Comparison of ENCODE assay signal across 25 cellular contexts in genomic region chrX:129323115-129323514, GRCh38.
"Had no signal": no experiment of that assay in that cellular context is flagged by ENCODE, and none has a peak within 500 bp of the region (broad histone marks: within the 10 kb centered on the region; RNA-seq: fewer than 3 reads in every experiment).

No MANE protein-coding gene starts in this region.

- DNase-seq: activated B cell treated with CpG ODN at 0.5 μM for 24 hours; activated CD4-positive, alpha-beta T cell treated with anti-CD3 and anti-CD28 coated beads for 36 hours; activated CD4-positive, alpha-beta T cell treated with anti-CD3 and anti-CD28 coated beads, Interleukin-2, amount 50 U/mL, for 4 hours; activated CD8-positive, alpha-beta memory T cell treated with anti-CD3 and anti-CD28 coated beads, Interleukin-2, amount 50 U/mL, for 48 hours; activated effector memory CD4-positive, alpha-beta T cell treated with Interleukin-2 at 50 U/mL for 16 hours; activated naive CD4-positive, alpha-beta T cell treated with anti-CD3 and anti-CD28 coated beads, Interleukin-2, amount 10 ng/mL, durations not matched to agents 7 days and 5 days; activated T-cell treated with anti-CD3 and anti-CD28 coated beads, Interleukin-2, amount 50 U/mL, for 4 hours; brain microvascular endothelial cell; central memory CD4-positive, alpha-beta T cell; dorsolateral prefrontal cortex; effector memory CD8-positive, alpha-beta T cell; gastrocnemius medialis; head of caudate nucleus; islet precursor cell; left cardiac atrium; nephron progenitor cell; nucleus accumbens; right cardiac atrium; stimulated activated CD4-positive, alpha-beta T cell treated with anti-CD3 and anti-CD28 coated beads, Interleukin-4, amount 100 ng/mL, for 24 hours; stimulated activated naive CD4-positive, alpha-beta T cell treated with Interleukin-2 at 50 U/mL for 16 hours; T-helper 9 cell had no signal

- H3K9me3 ChIP-seq: esophagus muscularis mucosa, gastrocnemius medialis, thoracic aorta, vagina had no signal

- H2AFZ ChIP-seq: parathyroid adenoma had no signal

- H3K79me2 ChIP-seq: parathyroid adenoma had no signal

- H3K4me1 ChIP-seq: esophagus muscularis mucosa, gastrocnemius medialis, parathyroid adenoma, vagina had no signal

- H3K27me3 ChIP-seq: brain microvascular endothelial cell, esophagus muscularis mucosa, gastrocnemius medialis, vagina had no signal

- H3K9ac ChIP-seq: parathyroid adenoma had no signal

- H3K4me3 ChIP-seq: dorsolateral prefrontal cortex, esophagus muscularis mucosa, gastrocnemius medialis, thoracic aorta, vagina had no signal

- H3K27ac ChIP-seq: brain microvascular endothelial cell, dorsolateral prefrontal cortex, esophagus muscularis mucosa, gastrocnemius medialis, parathyroid adenoma, thoracic aorta, vagina had no signal

- H3K36me3 ChIP-seq: brain microvascular endothelial cell, esophagus muscularis mucosa, gastrocnemius medialis, thoracic aorta, vagina had no signal

- ATAC-seq: activated CD4-positive, alpha-beta T cell treated with anti-CD3 and anti-CD28 coated beads for 36 hours; activated T-cell treated with anti-CD3 and anti-CD28 coated beads, Interleukin-2, amount 50 U/mL, for 4 hours; effector memory CD8-positive, alpha-beta T cell; gastrocnemius medialis; left cardiac atrium; right cardiac atrium had no signal
